In genomic region chr4:83207497-83208105, GRCh38 we compare ENCODE assay signal across 11 cellular contexts.
DNase-seq lines count a peak whose midpoint lies in the region; ATAC-seq, FAIRE-seq and TF ChIP-seq lines count a peak whose summit lies in the region.
"Had no signal": no experiment of that assay in that cellular context is flagged by ENCODE, and none has a peak within 500 bp of the region (broad histone marks: within the 10 kb centered on the region; RNA-seq: fewer than 3 reads in every experiment).

No MANE protein-coding gene starts in this region.

- H3K27ac ChIP-seq in transverse colon, result peak overlapping the region; percentile 69 to 79 (median 72)
- no peak overlapping the region for H3K27ac ChIP-seq in psoas muscle
- no peak overlapping the region for H3K27ac ChIP-seq in esophagus muscularis mucosa (replicated peaks in 1 of 4)
- H3K27ac ChIP-seq: HL-60 had no signal

- peak; percentile 19 for DNase-seq in H54 (ENCODE audit: insufficient read length, low spot score)
- DNase-seq in T1000 (lab: John Stamatoyannopoulos, UW), result peak; percentile 19
- DNase-seq in glomerular visceral epithelial cell (ENCODE audit: extremely low spot score), result peak; percentile 93
- DNase-seq in transverse colon, result peak; percentile 46
- no peak for DNase-seq in DMS114 treated with DMSO at 0.1 percent for 48 hours (lab: John Stamatoyannopoulos, UW; ENCODE audit: unreplicated experiment)
- DNase-seq in psoas muscle, result no peak
- no peak for DNase-seq in esophagus muscularis mucosa (ENCODE audit: extremely low spot score)
- DNase-seq: amniotic stem cell, NCI-H2107 had no signal

- no peaks in the 10 kb centered on the region for H3K36me3 ChIP-seq in transverse colon
- no peaks in the 10 kb centered on the region for H3K36me3 ChIP-seq in psoas muscle (ENCODE audit: insufficient read depth in 1 of 2, low read depth in 1 of 2)
- no peaks in the 10 kb centered on the region for H3K36me3 ChIP-seq in esophagus muscularis mucosa

- TF ChIP-seq POLR2A in H54 (IDR thresholded peaks at IDR 0.05; ENCODE audit: low read depth, low read length), result no peak
- TF ChIP-seq POLR2A in transverse colon (IDR thresholded peaks at IDR 0.05), result no peak
- TF ChIP-seq POLR2A in esophagus muscularis mucosa (IDR thresholded peaks at IDR 0.05; ENCODE audit: low read depth), result no peak

- TF ChIP-seq CTCF in transverse colon (IDR thresholded peaks at IDR 0.05), result no peak
- TF ChIP-seq CTCF in psoas muscle (IDR thresholded peaks at IDR 0.05), result no peak
- no peak for TF ChIP-seq CTCF in esophagus muscularis mucosa (IDR thresholded peaks at IDR 0.05)

- H3K9me3 ChIP-seq in transverse colon, result no peaks in the 10 kb centered on the region
- no peaks in the 10 kb centered on the region for H3K9me3 ChIP-seq in psoas muscle
- H3K9me3 ChIP-seq in esophagus muscularis mucosa, result no peaks in the 10 kb centered on the region

- in situ Hi-C loops in transverse colon (cut with MboI; ENCODE audit: low pct_ligation_motif_present in 1 of 4, low pct_unique_long_range_greater_than_20kb in 1 of 4, low sequenced_read_pairs in 3 of 4), result no loop called here

- no peak for TF ChIP-seq EP300 in transverse colon (IDR thresholded peaks at IDR 0.05; ENCODE audit: low read depth)
- no peak for TF ChIP-seq EP300 in esophagus muscularis mucosa (IDR thresholded peaks at IDR 0.05)

- no peaks in the 10 kb centered on the region for H3K27me3 ChIP-seq in transverse colon
- H3K27me3 ChIP-seq in psoas muscle (ENCODE audit: insufficient read depth in 3 of 3, low read length in 2 of 3), result no peaks in the 10 kb centered on the region
- H3K27me3 ChIP-seq in esophagus muscularis mucosa, result no peaks in the 10 kb centered on the region

- intact Hi-C loops in transverse colon (cut with DNase I; ENCODE audit: low total_unique reads), result no loop called here
- intact Hi-C loops in psoas muscle (cut with DNase I), result no loop called here
- intact Hi-C loops in esophagus muscularis mucosa (cut with DNase I), result no loop called here

- ATAC-seq in psoas muscle, result no peak
- ATAC-seq: stimulated activated effector memory CD8-positive, alpha-beta T cell treated with anti-CD3 and anti-CD28 coated beads, Interleukin-12 subunit alpha, Interleukin-12 subunit beta, amount 100 ng/mL, for 72 hours had no signal

- peaks cover 11 to 34% (median 19%) of the 10 kb centered on the region in 4 donors for H3K4me1 ChIP-seq in transverse colon
- H3K4me1 ChIP-seq in psoas muscle, result no peaks in the 10 kb centered on the region
- no peaks in the 10 kb centered on the region for H3K4me1 ChIP-seq in esophagus muscularis mucosa

- 21 to 53% methylated on average over 5 to 6 of the region's 6 CpGs for WGBS in transverse colon (ENCODE audit: low coverage in 1 of 2), 2 donors
- WGBS in psoas muscle, 3 donors, result 60 to 72% (median 60%) methylated on average over 6 of the region's 6 CpGs
- WGBS in esophagus muscularis mucosa, result 65% methylated on average over 6 of the region's 6 CpGs

- no peak for FAIRE-seq in H54 (lab: Jason Lieb, UNC)

- H3K4me3 ChIP-seq in transverse colon (no peak overlapping the region), psoas muscle (no peak overlapping the region), esophagus muscularis mucosa (no peak overlapping the region)

Comparison
In these comparisons a context has a peak if more than half of its experiments do, and no peak if none do; other contexts are left out.
1. DNase-seq: peak in H54 (single experiment), T1000 (single experiment), glomerular visceral epithelial cell (single experiment) and transverse colon (single experiment); none in DMS114 treated with DMSO at 0.1 percent for 48 hours (single experiment), psoas muscle (0 of 2) and esophagus muscularis mucosa (single experiment).
2. H3K27ac ChIP-seq: peak in transverse colon (4 of 4); none in psoas muscle (single experiment) and esophagus muscularis mucosa (0 of 4).